Comparison of ENCODE assay signal across 9 cellular contexts in genomic region chr2:70104231-70105111, GRCh38. TPM values are rescaled to one million over a fixed set of nuclear protein-coding genes. Genes with fewer than 3 reads are reported as not detected.
A peak's percentile ranks its signal among the peaks of the same experiment; 100 is the strongest.
DNase-seq lines count a peak whose midpoint lies in the region; ATAC-seq and TF ChIP-seq lines count a peak whose summit lies in the region.
"Had no signal": no experiment of that assay in that cellular context is flagged by ENCODE, and none has a peak within 500 bp of the region (broad histone marks: within the 10 kb centered on the region; RNA-seq: fewer than 3 reads in every experiment).

No MANE protein-coding gene starts in this region.

- intact Hi-C loops in Panc1 (cut with micrococcal nuclease; ENCODE audit: unreplicated experiment): no loop called here

- peak overlapping the region; percentile 76 to 89 (median 84) for H3K4me3 Mint-ChIP-seq in naive thymus-derived CD8-positive, alpha-beta T cell

- H3K4me1 Mint-ChIP-seq in naive thymus-derived CD8-positive, alpha-beta T cell: peaks cover 32 to 59% (median 57%) of the 10 kb centered on the region in 4 donors

- peaks cover 23% of the 10 kb centered on the region for H3K4me1 ChIP-seq in Panc1 (ENCODE audit: control insufficient read depth, insufficient read depth, low read length)

- in situ Hi-C loops in Panc1 (cut with HindIII; ENCODE audit: low pct_unique_long_range_greater_than_20kb, low sequenced_read_pairs): no loop called here

- no TSS peak for BruUV-seq in Panc1 (replicated peaks; lab: Mats Ljungman, UMichigan)

- no peaks in the 10 kb centered on the region for H3K27me3 Mint-ChIP-seq in naive thymus-derived CD8-positive, alpha-beta T cell

- no peaks in the 10 kb centered on the region for H3K36me3 ChIP-seq in Panc1 (ENCODE audit: control insufficient read depth, insufficient read depth, low read length)

- H3K36me3 Mint-ChIP-seq in naive thymus-derived CD8-positive, alpha-beta T cell: no peaks in the 10 kb centered on the region

- no peaks in the 10 kb centered on the region for H3K9me3 ChIP-seq in Panc1 (ENCODE audit: control insufficient read depth, insufficient read depth, low read depth, low read length)

- DNase-seq in NCI-H82 (lab: John Stamatoyannopoulos, UW) (peak; percentile 56), NCI-H82 treated with DMSO at 0.1 percent for 48 hours (lab: John Stamatoyannopoulos, UW; ENCODE audit: unreplicated experiment) (no peak), Panc1 (ENCODE audit: low read depth, low spot score) (no peak), cardiac fibroblast (ENCODE audit: low read depth in 2 of 2) (peak; percentile 70 to 80), HuH-7.5 (ENCODE audit: low spot score) (no peak), NCI-H187 (lab: John Stamatoyannopoulos, UW) (no peak)
- peak in 3 of 10 donors; percentile 45 to 69 (median 48) for DNase-seq in naive thymus-derived CD8-positive, alpha-beta T cell

- H3K27ac ChIP-seq in Panc1 (ENCODE audit: low read length): peak overlapping the region; percentile 56
- H3K27ac ChIP-seq: 22Rv1 had no signal

- POLR2A ChIA-PET in Panc1 (lab: Charles Lee): interaction anchor here (1.2 kb wide), 1 partner anchor 20 kb away, joined by 14 read pairs; no protein-coding TSS in a partner anchor
- POLR2A ChIA-PET in naive thymus-derived CD8-positive, alpha-beta T cell (lab: Charles Lee): interaction anchor here (0.6 to 16.4 kb wide), 9 partner anchors 10 to 454 kb away, joined by 3 to 621 read pairs (median 7); partner anchors contain the start of genes C2orf42, MXD1 and PCBP1

- CTCF ChIA-PET in Panc1 (lab: Charles Lee): interaction anchor here (0.5 to 0.6 kb wide), 2 partner anchors 11 to 31 kb away, joined by 3 to 6 read pairs; no protein-coding TSS in a partner anchor

- H3K9me3 Mint-ChIP-seq in naive thymus-derived CD8-positive, alpha-beta T cell: no peaks in the 10 kb centered on the region

- ATAC-seq in Panc1 (no peak), GM21528 (IDR thresholded peaks at IDR 0.05; ENCODE audit: low FRiP score, unreplicated experiment) (no peak)
- no peak for ATAC-seq in naive thymus-derived CD8-positive, alpha-beta T cell

- no peak for TF ChIP-seq CTCF in Panc1 (IDR thresholded peaks at IDR 0.05)
- TF ChIP-seq CTCF in cardiac fibroblast (IDR thresholded peaks at IDR 0.05; ENCODE audit: low read depth, low read length): no peak

- H3K4me3 ChIP-seq in Panc1 (ENCODE audit: low read depth in 2 of 2, low read length in 2 of 2) (no peak overlapping the region), cardiac fibroblast (replicated peaks in 1 of 2; ENCODE audit: low read depth in 2 of 2, low read length in 2 of 2) (no peak overlapping the region)

- no peaks in the 10 kb centered on the region for H3K27me3 ChIP-seq in Panc1 (ENCODE audit: control insufficient read depth, insufficient read depth, low read length)

- H3K27ac Mint-ChIP-seq in naive thymus-derived CD8-positive, alpha-beta T cell: peak overlapping the region; percentile 91 to 99 (median 96)

RNA-seq across cellular contexts. Expression of gene PCBP1, which starts 17.2 kb away (rescaled TPM):
- 276 TPM for total RNA-seq in Panc1 (2021; ENCODE audit: unreplicated experiment)
- polyA plus RNA-seq in Panc1 (2012; ENCODE audit: insufficient read length): 289 TPM
- 100 to 1,000 TPM; 386 to 393 TPM for total RNA-seq in naive thymus-derived CD8-positive, alpha-beta T cell
- polyA plus RNA-seq in naive thymus-derived CD8-positive, alpha-beta T cell: 100 to 1,000 TPM; 159 to 218 (median 195) TPM

Comparison
In these comparisons a context has a peak if more than half of its experiments do, and no peak if none do; other contexts are left out.
1. DNase-seq: peak in NCI-H82 (single experiment) and cardiac fibroblast (2 of 2); none in NCI-H82 treated with DMSO at 0.1 percent for 48 hours (single experiment), Panc1 (single experiment), HuH-7.5 (single experiment) and NCI-H187 (0 of 2).